ENCODE assay signal across 32 cellular contexts in genomic region chr15:90354986-90355385, GRCh38.
"Had no signal": no experiment of that assay in that cellular context is flagged by ENCODE, and none has a peak within 500 bp of the region (broad histone marks: within the 10 kb centered on the region; RNA-seq: fewer than 3 reads in every experiment).

No MANE protein-coding gene starts in this region.

- H3K4me3 ChIP-seq: ascending aorta, cardiac muscle cell had no signal

- DNase-seq: activated B cell treated with CpG ODN at 0.5 μM for 24 hours; activated CD4-positive, alpha-beta memory T cell treated with anti-CD3 and anti-CD28 coated beads for 36 hours; activated CD4-positive, alpha-beta T cell treated with anti-CD3 and anti-CD28 coated beads for 4 hours; activated CD4-positive, alpha-beta T cell treated with anti-CD3 and anti-CD28 coated beads, Interleukin-2, amount 10 ng/mL, durations not matched to agents 24 days and 14 days; activated CD4-positive, alpha-beta T cell treated with anti-CD3 and anti-CD28 coated beads, Interleukin-2, amount 50 U/mL, for 1 hour; activated CD4-positive, alpha-beta T cell treated with anti-CD3 and anti-CD28 coated beads, Interleukin-2, amount 50 U/mL, for 4 hours; activated CD4-positive, CD25-positive, alpha-beta regulatory T cell treated with anti-CD3 and anti-CD28 coated beads, Interleukin-2, amount 50 U/mL, for 72 hours; activated CD8-positive, alpha-beta memory T cell treated with anti-CD3 and anti-CD28 coated beads, Interleukin-2, amount 50 U/mL, for 4 hours; activated CD8-positive, alpha-beta T cell treated with anti-CD3 and anti-CD28 coated beads for 36 hours; activated effector memory CD4-positive, alpha-beta T cell treated with anti-CD3 and anti-CD28 coated beads, Interleukin-2, amount 50 U/mL, for 16 hours; activated gamma-delta T cell treated with Interleukin-2 at 50 U/mL for 16 hours; activated naive CD4-positive, alpha-beta T cell; activated naive CD4-positive, alpha-beta T cell treated with anti-CD3 and anti-CD28 coated beads for 36 hours; activated naive CD4-positive, alpha-beta T cell treated with anti-CD3 and anti-CD28 coated beads, Interleukin-2, amount 50 U/mL, for 16 hours; activated naive CD8-positive, alpha-beta T cell treated with anti-CD3 and anti-CD28 coated beads, Interleukin-2, amount 10 ng/mL, durations not matched to agents 7 days and 5 days; activated naive CD8-positive, alpha-beta T cell treated with anti-CD3 and anti-CD28 coated beads, Interleukin-2, amount 50 U/mL, for 24 hours; activated T-cell treated with anti-CD3 and anti-CD28 coated beads for 4 hours; activated T-cell treated with anti-CD3 and anti-CD28 coated beads, Interleukin-2, amount 50 U/mL, for 1 hour; activated T-cell treated with anti-CD3 and anti-CD28 coated beads, Interleukin-2, amount 50 U/mL, for 4 hours; activated T-cell treated with anti-CD3 and anti-CD28 coated beads, Interleukin-2, amount 50 U/mL, for 72 hours; amygdala; anterior cingulate cortex; caudate nucleus; cerebellar nuclear complex; T-helper 1 cell; T-helper 2 cell; T-helper 9 cell had no signal

- H3K27ac ChIP-seq: ascending aorta, cardiac muscle cell, VCaP had no signal

- FAIRE-seq: bronchial epithelial cell, TTC549 had no signal
